In genomic region chr17:40348562-40349476, GRCh38 we compare ENCODE assay signal across 7 cellular contexts. TPM values are rescaled to one million over a fixed set of nuclear protein-coding genes. Genes with fewer than 3 reads are reported as not detected.
A peak's percentile ranks its signal among the peaks of the same experiment; 100 is the strongest.
DNase-seq lines count a peak whose midpoint lies in the region; ATAC-seq lines count a peak whose summit lies in the region.

No MANE protein-coding gene starts in this region.

- ATAC-seq in stimulated activated effector memory CD8-positive, alpha-beta T cell treated with anti-CD3 and anti-CD28 coated beads, Interleukin-12 subunit alpha, Interleukin-12 subunit beta, amount 100 ng/mL, for 72 hours = no peak
- ATAC-seq in GM18867 (IDR thresholded peaks at IDR 0.05; ENCODE audit: unreplicated experiment) (no peak), HG02610 (IDR thresholded peaks at IDR 0.05; ENCODE audit: unreplicated experiment) (no peak)
- no peak for ATAC-seq in activated CD4-positive, CD25-positive, alpha-beta regulatory T cell treated with anti-CD3 and anti-CD28 coated beads, Interleukin-2, amount 50 U/mL, for 24 hours

- H3K36me3 ChIP-seq in MG63 = peaks cover 43% of the 10 kb centered on the region

- H3K27ac Mint-ChIP-seq in activated T-helper 1 cell treated with anti-CD3 and anti-CD28 coated beads, Interleukin-12 subunit alpha, Interleukin-12 subunit beta, Interleukin-2, Interleukin-4 antibody, amounts not matched to agents 30 ng/mL and 10 ng/mL and 1 ng/mL, durations not matched to agents 14 hours and 24 hours and 36 hours = peak overlapping the region; percentile 27
- H3K27ac Mint-ChIP-seq in stimulated activated effector memory CD8-positive, alpha-beta T cell treated with anti-CD3 and anti-CD28 coated beads, Interleukin-12 subunit alpha, Interleukin-12 subunit beta, amount 100 ng/mL, for 72 hours = peak overlapping the region; percentile 88

- H3K9me3 ChIP-seq in MG63 = no peaks in the 10 kb centered on the region

- H3K27me3 ChIP-seq in MG63 = no peaks in the 10 kb centered on the region

- DNase-seq in MG63 = peak; percentile 78
- no peak for DNase-seq in activated T-helper 1 cell treated with anti-CD3 and anti-CD28 coated beads, Interleukin-12 subunit alpha, Interleukin-12 subunit beta, Interleukin-2, Interleukin-4 antibody, amounts not matched to agents 30 ng/mL and 10 ng/mL and 1 ng/mL, durations not matched to agents 14 hours and 24 hours and 36 hours (ENCODE audit: low spot score)
- peak; percentile 47 for DNase-seq in inferior parietal cortex (ENCODE audit: extremely low spot score)
- DNase-seq in stimulated activated effector memory CD8-positive, alpha-beta T cell treated with anti-CD3 and anti-CD28 coated beads, Interleukin-12 subunit alpha, Interleukin-12 subunit beta, amount 100 ng/mL, for 72 hours (ENCODE audit: low spot score in 2 of 2) = no peak

- peaks cover 32% of the 10 kb centered on the region for H3K4me1 Mint-ChIP-seq in activated T-helper 1 cell treated with anti-CD3 and anti-CD28 coated beads, Interleukin-12 subunit alpha, Interleukin-12 subunit beta, Interleukin-2, Interleukin-4 antibody, amounts not matched to agents 30 ng/mL and 10 ng/mL and 1 ng/mL, durations not matched to agents 14 hours and 24 hours and 36 hours (ENCODE audit: low read depth)
- peaks cover 85% of the 10 kb centered on the region for H3K4me1 Mint-ChIP-seq in stimulated activated effector memory CD8-positive, alpha-beta T cell treated with anti-CD3 and anti-CD28 coated beads, Interleukin-12 subunit alpha, Interleukin-12 subunit beta, amount 100 ng/mL, for 72 hours

- no peak overlapping the region for H3K4me3 ChIP-seq in MG63

- no peaks in the 10 kb centered on the region for H3K27me3 Mint-ChIP-seq in activated T-helper 1 cell treated with anti-CD3 and anti-CD28 coated beads, Interleukin-12 subunit alpha, Interleukin-12 subunit beta, Interleukin-2, Interleukin-4 antibody, amounts not matched to agents 30 ng/mL and 10 ng/mL and 1 ng/mL, durations not matched to agents 14 hours and 24 hours and 36 hours (ENCODE audit: insufficient read depth)

- intact Hi-C loops in activated T-helper 1 cell treated with anti-CD3 and anti-CD28 coated beads, Interleukin-12 subunit alpha, Interleukin-12 subunit beta, Interleukin-2, Interleukin-4 antibody, amounts not matched to agents 30 ng/mL and 10 ng/mL and 1 ng/mL, durations not matched to agents 14 hours and 24 hours and 36 hours (cut with micrococcal nuclease) = no loop called here

- H3K4me3 Mint-ChIP-seq in activated T-helper 1 cell treated with anti-CD3 and anti-CD28 coated beads, Interleukin-12 subunit alpha, Interleukin-12 subunit beta, Interleukin-2, Interleukin-4 antibody, amounts not matched to agents 30 ng/mL and 10 ng/mL and 1 ng/mL, durations not matched to agents 14 hours and 24 hours and 36 hours = no peak overlapping the region
- H3K4me3 Mint-ChIP-seq in stimulated activated effector memory CD8-positive, alpha-beta T cell treated with anti-CD3 and anti-CD28 coated beads, Interleukin-12 subunit alpha, Interleukin-12 subunit beta, amount 100 ng/mL, for 72 hours = no peak overlapping the region

- no peaks in the 10 kb centered on the region for H3K9me3 Mint-ChIP-seq in activated T-helper 1 cell treated with anti-CD3 and anti-CD28 coated beads, Interleukin-12 subunit alpha, Interleukin-12 subunit beta, Interleukin-2, Interleukin-4 antibody, amounts not matched to agents 30 ng/mL and 10 ng/mL and 1 ng/mL, durations not matched to agents 14 hours and 24 hours and 36 hours
- H3K9me3 Mint-ChIP-seq in stimulated activated effector memory CD8-positive, alpha-beta T cell treated with anti-CD3 and anti-CD28 coated beads, Interleukin-12 subunit alpha, Interleukin-12 subunit beta, amount 100 ng/mL, for 72 hours = no peaks in the 10 kb centered on the region

- peaks cover 19% of the 10 kb centered on the region for H3K36me3 Mint-ChIP-seq in activated T-helper 1 cell treated with anti-CD3 and anti-CD28 coated beads, Interleukin-12 subunit alpha, Interleukin-12 subunit beta, Interleukin-2, Interleukin-4 antibody, amounts not matched to agents 30 ng/mL and 10 ng/mL and 1 ng/mL, durations not matched to agents 14 hours and 24 hours and 36 hours (ENCODE audit: low read depth)
- peaks cover 100% of the 10 kb centered on the region for H3K36me3 Mint-ChIP-seq in stimulated activated effector memory CD8-positive, alpha-beta T cell treated with anti-CD3 and anti-CD28 coated beads, Interleukin-12 subunit alpha, Interleukin-12 subunit beta, amount 100 ng/mL, for 72 hours

RNA-seq across cellular contexts. Expression of gene GJD3, which starts 15.7 kb away (rescaled TPM):
- total RNA-seq in MG63 (2014; rRNA removed; shearing (Covaris generic); ENCODE audit: low replicate concordance) = not detected in 2 replicates
- 0.44 and 0.56 TPM in 2 replicates for total RNA-seq in activated T-helper 1 cell treated with anti-CD3 and anti-CD28 coated beads, Interleukin-12 subunit alpha, Interleukin-12 subunit beta, Interleukin-2, Interleukin-4 antibody, amounts not matched to agents 30 ng/mL and 10 ng/mL and 1 ng/mL, durations not matched to agents 14 hours and 24 hours and 36 hours

RNA-seq across cellular contexts. Expression of gene RARA, which starts 39.8 kb away (rescaled TPM):
- 8.9 and 11.2 TPM in 2 replicates for total RNA-seq in MG63 (2014; rRNA removed; shearing (Covaris generic); ENCODE audit: low replicate concordance)
- 19.3 and 19.9 TPM in 2 replicates for total RNA-seq in activated T-helper 1 cell treated with anti-CD3 and anti-CD28 coated beads, Interleukin-12 subunit alpha, Interleukin-12 subunit beta, Interleukin-2, Interleukin-4 antibody, amounts not matched to agents 30 ng/mL and 10 ng/mL and 1 ng/mL, durations not matched to agents 14 hours and 24 hours and 36 hours

Comparison
In these comparisons a context has a peak if more than half of its experiments do, and no peak if none do; other contexts are left out.
1. DNase-seq: peak in MG63 (single experiment) and inferior parietal cortex (single experiment); none in activated T-helper 1 cell treated with anti-CD3 and anti-CD28 coated beads, Interleukin-12 subunit alpha, Interleukin-12 subunit beta, Interleukin-2, Interleukin-4 antibody, amounts not matched to agents 30 ng/mL and 10 ng/mL and 1 ng/mL, durations not matched to agents 14 hours and 24 hours and 36 hours (single experiment) and stimulated activated effector memory CD8-positive, alpha-beta T cell treated with anti-CD3 and anti-CD28 coated beads, Interleukin-12 subunit alpha, Interleukin-12 subunit beta, amount 100 ng/mL, for 72 hours (0 of 2).